In genomic region chr9:124045076-124045829, GRCh38 we compare ENCODE assay signal across 9 cellular contexts.
DNase-seq lines count a peak whose midpoint lies in the region; ATAC-seq lines count a peak whose summit lies in the region.
"Had no signal": no experiment of that assay in that cellular context is flagged by ENCODE, and none has a peak within 500 bp of the region (broad histone marks: within the 10 kb centered on the region; RNA-seq: fewer than 3 reads in every experiment).

No MANE protein-coding gene starts in this region.

- H3K27ac Mint-ChIP-seq in stimulated activated naive B cell treated with anti-CD40 and anti-IgM and Interleukin-4, amounts not matched to agents 10 μg/mL and 1 μg/mL and 100 μg/mL, for 72 hours, result no peak overlapping the region

- no peaks in the 10 kb centered on the region for H3K9me3 ChIP-seq in adipocyte (ENCODE audit: control insufficient read depth, low read length)
- no peaks in the 10 kb centered on the region for H3K9me3 ChIP-seq in iPS DF 6.9 (ENCODE audit: control insufficient read depth, insufficient read depth, low read length)
- H3K9me3 ChIP-seq: neutrophil had no signal

- H3K36me3 Mint-ChIP-seq in stimulated activated naive B cell treated with anti-CD40 and anti-IgM and Interleukin-4, amounts not matched to agents 10 μg/mL and 1 μg/mL and 100 μg/mL, for 72 hours, result no peaks in the 10 kb centered on the region

- H3K4me1 ChIP-seq in adipocyte (ENCODE audit: control insufficient read depth, insufficient read depth, low read length) (peaks cover 19% of the 10 kb centered on the region), iPS DF 6.9 (ENCODE audit: control insufficient read depth, insufficient read depth, low read length) (no peaks in the 10 kb centered on the region)

- peaks cover 16 to 18% of the 10 kb centered on the region in 2 donors for H3K4me1 Mint-ChIP-seq in stimulated activated naive B cell treated with anti-CD40 and anti-IgM and Interleukin-4, amounts not matched to agents 10 μg/mL and 1 μg/mL and 100 μg/mL, for 72 hours

- H3K4me3 Mint-ChIP-seq in stimulated activated naive B cell treated with anti-CD40 and anti-IgM and Interleukin-4, amounts not matched to agents 10 μg/mL and 1 μg/mL and 100 μg/mL, for 72 hours, result peak overlapping the region; percentile 39 to 48

- no peak overlapping the region for H3K27ac ChIP-seq in iPS DF 6.9 (ENCODE audit: low read length)
- H3K27ac ChIP-seq: neutrophil had no signal

- H3K27me3 ChIP-seq in adipocyte (replicated peaks; ENCODE audit: control insufficient read depth, insufficient read depth, low read length), result peaks cover 20% of the 10 kb centered on the region
- H3K27me3 ChIP-seq in iPS DF 6.9 (ENCODE audit: control insufficient read depth, insufficient read depth, low read length), result peaks cover 15% of the 10 kb centered on the region; the same call in 1 of the 2 replicates

- peaks cover 42 to 80% of the 10 kb centered on the region in 2 donors for H3K27me3 Mint-ChIP-seq in stimulated activated naive B cell treated with anti-CD40 and anti-IgM and Interleukin-4, amounts not matched to agents 10 μg/mL and 1 μg/mL and 100 μg/mL, for 72 hours

- H3K9ac ChIP-seq in adipocyte (ENCODE audit: low read length), result peak overlapping the region; percentile 49

- no CpG with 5 or more reads among the region's 49 CpGs for WGBS in iPS DF 6.9 (ENCODE audit: insufficient coverage, insufficient read length)

- DNase-seq in NCI-H1417 (lab: John Stamatoyannopoulos, UW) (peak in 2 of 3 experiments; percentile 74 to 76), NCI-H1417 treated with DMSO at 0.1 percent for 48 hours (lab: John Stamatoyannopoulos, UW) (no peak), adipocyte (ENCODE audit: low read depth) (peak; percentile 74), iPS DF 6.9 (ENCODE audit: low read depth, low spot score) (no peak), germinal center (ENCODE audit: low spot score) (no peak)
- DNase-seq in stimulated activated naive B cell treated with anti-CD40 and anti-IgM and Interleukin-4, amounts not matched to agents 10 μg/mL and 1 μg/mL and 100 μg/mL, for 72 hours, result no peak
- no peak for DNase-seq in activated naive CD4-positive, alpha-beta T cell (lab: John Stamatoyannopoulos, UW)

- H3K4me3 ChIP-seq in adipocyte (ENCODE audit: low read length), result peak overlapping the region; percentile 64
- H3K4me3 ChIP-seq in iPS DF 6.9 (ENCODE audit: low read length), result peak overlapping the region; percentile 43; the same call in 1 of the 2 replicates

- no peaks in the 10 kb centered on the region for H3K9me3 Mint-ChIP-seq in stimulated activated naive B cell treated with anti-CD40 and anti-IgM and Interleukin-4, amounts not matched to agents 10 μg/mL and 1 μg/mL and 100 μg/mL, for 72 hours

- H3K36me3 ChIP-seq in adipocyte (ENCODE audit: control insufficient read depth, insufficient read depth, low read length, severe bottlenecking), result no peaks in the 10 kb centered on the region
- no peaks in the 10 kb centered on the region for H3K36me3 ChIP-seq in iPS DF 6.9 (ENCODE audit: control insufficient read depth, insufficient read depth, low read length)
- H3K36me3 ChIP-seq: neutrophil had no signal

- ATAC-seq in stimulated activated naive B cell treated with anti-CD40 and anti-IgM and Interleukin-4, amounts not matched to agents 10 μg/mL and 1 μg/mL and 100 μg/mL, for 72 hours (replicated peaks), result peak in 1 of 2 donors; percentile 23
- no peak for ATAC-seq in HG03175 (IDR thresholded peaks at IDR 0.05; ENCODE audit: unreplicated experiment)

Comparison
In these comparisons a context has a peak if more than half of its experiments do, and no peak if none do; other contexts are left out.
1. DNase-seq: peak in NCI-H1417 (2 of 3) and adipocyte (single experiment); none in NCI-H1417 treated with DMSO at 0.1 percent for 48 hours (single experiment), iPS DF 6.9 (single experiment), stimulated activated naive B cell treated with anti-CD40 and anti-IgM and Interleukin-4, amounts not matched to agents 10 μg/mL and 1 μg/mL and 100 μg/mL, for 72 hours (single experiment), germinal center (single experiment) and activated naive CD4-positive, alpha-beta T cell (0 of 4).